9 cellular contexts compared by ENCODE assay signal in the genomic region with DNA sequence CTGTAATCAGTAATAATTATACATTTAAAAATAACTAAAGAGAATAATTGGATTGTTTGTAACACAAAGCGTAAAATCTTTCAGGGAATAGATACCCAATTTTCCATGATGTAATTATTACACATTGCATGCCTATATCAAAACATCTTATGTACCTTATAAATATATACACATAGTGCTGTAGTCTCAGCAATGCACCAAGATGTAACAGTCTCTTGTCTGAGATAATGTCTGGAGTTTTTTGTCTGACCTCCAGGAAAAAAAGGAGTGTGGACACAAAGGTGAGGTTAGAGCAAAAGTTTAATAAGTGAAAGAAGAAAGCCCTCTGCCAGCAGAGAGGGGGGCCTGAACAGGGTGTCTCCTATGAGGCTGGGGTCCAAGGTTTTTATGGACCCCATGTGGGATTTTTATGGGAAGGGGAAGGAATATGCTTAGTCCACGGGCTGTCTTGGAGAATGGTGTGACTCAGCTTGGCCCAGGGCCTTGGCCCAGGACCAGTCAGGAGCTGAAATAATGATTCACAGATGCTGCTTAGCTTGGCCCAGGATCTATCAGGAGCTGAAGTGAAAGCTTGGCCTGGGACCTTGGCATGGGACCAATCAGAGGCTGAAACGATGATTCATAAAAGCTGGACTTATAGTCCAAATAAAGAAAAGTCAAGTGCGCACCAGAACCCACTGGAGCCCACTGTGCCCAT.
DNase-seq lines count a peak whose midpoint lies in the region; ATAC-seq and TF ChIP-seq lines count a peak whose summit lies in the region.
"Had no signal": no experiment of that assay in that cellular context is flagged by ENCODE, and none has a peak within 500 bp of the region (broad histone marks: within the 10 kb centered on the region; RNA-seq: fewer than 3 reads in every experiment).

No MANE protein-coding gene starts in this region.

- ATAC-seq in HG02610 (IDR thresholded peaks at IDR 0.05; ENCODE audit: unreplicated experiment) (no peak), HG03354 (IDR thresholded peaks at IDR 0.05; ENCODE audit: poor library complexity, severe bottlenecking, unreplicated experiment) (no peak), GM18909 (IDR thresholded peaks at IDR 0.05; ENCODE audit: poor library complexity, unreplicated experiment) (no peak)
- ATAC-seq: stimulated activated naive CD8-positive, alpha-beta T cell treated with anti-CD3 and anti-CD28 coated beads, Interleukin-15, Interleukin-2, amounts not matched to agents 100 U/mL and 50 U/mL, for 24 hours had no signal

- H3K27ac Mint-ChIP-seq in mesothelial cell of epicardium = peak overlapping the region; percentile 68

- peaks cover 8% of the 10 kb centered on the region for H3K9me3 Mint-ChIP-seq in mesothelial cell of epicardium

- H3K4me1 ChIP-seq in Loucy (ENCODE audit: insufficient read depth, low read length, poor library complexity, severe bottlenecking) (peaks cover 6% of the 10 kb centered on the region), uterus (peaks cover 0 to 4% of the 10 kb centered on the region in 2 donors)

- TF ChIP-seq POLR2A in uterus (IDR thresholded peaks at IDR 0.05) = no peak

- H3K4me3 Mint-ChIP-seq in mesothelial cell of epicardium = no peak overlapping the region

- H3F3A ChIP-seq in Loucy (ENCODE audit: low read depth) = no peaks in the 10 kb centered on the region

- no peaks in the 10 kb centered on the region for H4K20me1 ChIP-seq in Loucy (ENCODE audit: insufficient read depth, low read length, poor library complexity, severe bottlenecking)

- H3K9me3 ChIP-seq in Loucy (ENCODE audit: insufficient read depth, low read depth, low read length) = no peaks in the 10 kb centered on the region
- no peaks in the 10 kb centered on the region for H3K9me3 ChIP-seq in uterus

- peak overlapping the region; percentile 79; the same call in 1 of the 2 replicates for H2AFZ ChIP-seq in Loucy (ENCODE audit: low read length)

- TF ChIP-seq CTCF in Loucy (conservative IDR thresholded peaks at IDR 0.05; ENCODE audit: low read length) (no peak), coronary artery (IDR thresholded peaks at IDR 0.05) (no peak), mesothelial cell of epicardium (IDR thresholded peaks at IDR 0.05; ENCODE audit: unreplicated experiment) (no peak), uterus (IDR thresholded peaks at IDR 0.05) (no peak)

- no peak overlapping the region for H3K4me2 ChIP-seq in Loucy (ENCODE audit: low read depth, low read length, poor library complexity, severe bottlenecking)

- H3K79me2 ChIP-seq in Loucy (ENCODE audit: insufficient read depth, low read length) = no peaks in the 10 kb centered on the region

- no peaks in the 10 kb centered on the region for H3K27me3 Mint-ChIP-seq in mesothelial cell of epicardium (ENCODE audit: low read depth)

- H3K4me3 ChIP-seq in Loucy (ENCODE audit: low read length, poor library complexity, severe bottlenecking) (no peak overlapping the region), coronary artery (no peak overlapping the region), uterus (no peak overlapping the region)

- intact Hi-C loops in uterus (cut with DNase I; ENCODE audit: low total_unique reads) = no loop called here

- H3K27ac ChIP-seq in coronary artery = no peak overlapping the region
- no peak overlapping the region for H3K27ac ChIP-seq in uterus

- H3K27me3 ChIP-seq in Loucy (ENCODE audit: insufficient read depth, low read length, poor library complexity, severe bottlenecking) (no peaks in the 10 kb centered on the region), uterus (no peaks in the 10 kb centered on the region)

- H3K9me2 ChIP-seq in Loucy (replicated peaks; ENCODE audit: low read depth, low read length) = no peaks in the 10 kb centered on the region

- peaks cover 23% of the 10 kb centered on the region for H3K4me1 Mint-ChIP-seq in mesothelial cell of epicardium

- no peaks in the 10 kb centered on the region for H3K36me3 Mint-ChIP-seq in mesothelial cell of epicardium

- H3K36me3 ChIP-seq in Loucy (ENCODE audit: insufficient read depth, low read length) (no peaks in the 10 kb centered on the region), uterus (no peaks in the 10 kb centered on the region)

- H3K9ac ChIP-seq in Loucy (ENCODE audit: low read depth, low read length, poor library complexity, severe bottlenecking) = no peak overlapping the region

- DNase-seq in coronary artery (ENCODE audit: low spot score) = peak; percentile 81
- peak; percentile 21 to 51 for DNase-seq in mesothelial cell of epicardium (ENCODE audit: low spot score in 2 of 2, unreplicated experiment in 2 of 2)
- DNase-seq in uterus = peak; percentile 80
- DNase-seq: activated CD4-positive, CD25-positive, alpha-beta regulatory T cell; stimulated activated naive CD8-positive, alpha-beta T cell treated with anti-CD3 and anti-CD28 coated beads, Interleukin-15, Interleukin-2, amounts not matched to agents 100 U/mL and 50 U/mL, for 24 hours had no signal
